Comparison of ENCODE assay signal across 31 cellular contexts in the genomic region with DNA sequence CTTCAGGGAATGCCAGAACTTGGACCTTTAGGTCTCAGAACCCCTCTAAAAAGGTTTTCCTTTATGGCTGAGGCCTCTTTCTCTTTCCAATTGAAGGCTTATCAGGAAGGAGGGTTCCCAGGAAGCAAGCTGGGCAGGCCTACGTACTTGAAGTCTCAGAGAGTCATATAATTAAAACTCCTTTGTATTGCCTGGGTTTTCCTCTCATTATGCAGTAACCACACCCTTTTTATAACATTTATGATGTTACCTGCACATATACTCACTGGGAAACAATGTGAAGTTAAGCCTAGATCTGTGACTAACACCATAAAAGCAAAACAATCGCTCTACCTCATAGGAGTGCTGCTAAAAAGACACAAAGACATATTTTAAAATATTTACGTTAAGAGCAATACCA. TPM values are rescaled to one million over a fixed set of nuclear protein-coding genes. Genes with fewer than 3 reads are reported as not detected.
A peak's percentile ranks its signal among the peaks of the same experiment; 100 is the strongest.
DNase-seq lines count a peak whose midpoint lies in the region; ATAC-seq, FAIRE-seq and TF ChIP-seq lines count a peak whose summit lies in the region.
"Had no signal": no experiment of that assay in that cellular context is flagged by ENCODE, and none has a peak within 500 bp of the region (broad histone marks: within the 10 kb centered on the region; RNA-seq: fewer than 3 reads in every experiment).

No MANE protein-coding gene starts in this region.

- H3K27me3 Mint-ChIP-seq in MCF 10A (ENCODE audit: insufficient read depth, unreplicated experiment): no peaks in the 10 kb centered on the region
- peaks cover 5% of the 10 kb centered on the region for H3K27me3 Mint-ChIP-seq in activated T-cell treated with anti-CD3 and anti-CD28 coated beads, Interleukin-2, amount 50 U/mL, for 24 hours
- H3K27me3 Mint-ChIP-seq: progenitor cell of endocrine pancreas, type B pancreatic cell had no signal

- no peaks in the 10 kb centered on the region for H3K27me3 ChIP-seq in breast epithelium
- no peaks in the 10 kb centered on the region for H3K27me3 ChIP-seq in bronchial epithelial cell (ENCODE audit: control insufficient read depth, insufficient read depth, low read length)
- H3K27me3 ChIP-seq in left ventricle myocardium inferior (ENCODE audit: low read depth): no peaks in the 10 kb centered on the region
- H3K27me3 ChIP-seq: Peyer's patch had no signal

- no peak for TF ChIP-seq CTCF in MCF 10A (IDR thresholded peaks at IDR 0.05; ENCODE audit: unreplicated experiment)
- no peak for TF ChIP-seq CTCF in breast epithelium (IDR thresholded peaks at IDR 0.05)
- no peak for TF ChIP-seq CTCF in bronchial epithelial cell (IDR thresholded peaks at IDR 0.05; ENCODE audit: insufficient read depth, low read length, severe bottlenecking)
- TF ChIP-seq CTCF in left ventricle myocardium inferior (IDR thresholded peaks at IDR 0.05; ENCODE audit: borderline replicate concordance): no peak

- peak; percentile 23 for DNase-seq in MCF 10A (ENCODE audit: unreplicated experiment)
- no peak for DNase-seq in breast epithelium (ENCODE audit: low spot score in 2 of 2)
- peak; percentile 82 for DNase-seq in bronchial epithelial cell (ENCODE audit: low read depth)
- DNase-seq in left colon: peak; percentile 37 to 62
- DNase-seq in left ventricle myocardium inferior: no peak
- DNase-seq in NCI-H1092 (lab: John Stamatoyannopoulos, UW): no peak
- no peak for DNase-seq in activated T-cell treated with anti-CD3 and anti-CD28 coated beads, Interleukin-2, amount 50 U/mL, for 24 hours
- DNase-seq: activated CD4-positive, alpha-beta T cell treated with anti-CD3 and anti-CD28 coated beads for 4 hours; activated CD8-positive, alpha-beta T cell treated with anti-CD3 and anti-CD28 coated beads, Interleukin-2, amount 10 ng/mL, durations not matched to agents 7 days and 5 days; activated naive CD4-positive, alpha-beta T cell treated with anti-CD3 and anti-CD28 coated beads, Interleukin-2, amount 50 U/mL, for 16 hours; DMS79 treated with DMSO at 0.1 percent for 48 hours; effector CD4-positive, alpha-beta T cell; GF-D8; left ventricle myocardium superior; naive B cell; NCI-H1048; NCI-H1694 treated with DMSO at 0.1 percent for 48 hours; NCI-H524 treated with DMSO at 0.1 percent for 48 hours; Peyer's patch; SIG-M5; stimulated activated CD4-positive, alpha-beta T cell treated with anti-CD3 and anti-CD28 coated beads, Interleukin-4, amount 100 ng/mL, for 24 hours; T-helper 9 cell had no signal

- ATAC-seq in left colon (peak; percentile 98), HG03521 (IDR thresholded peaks at IDR 0.05; ENCODE audit: unreplicated experiment) (no peak)
- ATAC-seq: activated CD8-positive, alpha-beta T cell treated with anti-CD3 and anti-CD28 coated beads, Interleukin-2, amount 10 ng/mL, durations not matched to agents 7 days and 5 days; activated T-helper 17 cell treated with anti-CD3 and anti-CD28 coated beads, Interleukin-2, amount 50 U/mL, for 72 hours; GM23338; left ventricle myocardium superior; sciatic nerve had no signal

- CTCF ChIA-PET in MCF 10A (lab: Yijun Ruan, JAX): interaction anchor here (0.6 to 1.6 kb wide), 4 partner anchors 9 to 280 kb away, joined by 3 to 4 read pairs (median 4); no protein-coding TSS in a partner anchor

- no peaks in the 10 kb centered on the region for H3K36me3 Mint-ChIP-seq in MCF 10A (ENCODE audit: insufficient read depth, unreplicated experiment)
- H3K36me3 Mint-ChIP-seq in activated T-cell treated with anti-CD3 and anti-CD28 coated beads, Interleukin-2, amount 50 U/mL, for 24 hours (ENCODE audit: low read depth): no peaks in the 10 kb centered on the region
- H3K36me3 Mint-ChIP-seq: CD14-positive monocyte, type B pancreatic cell had no signal

- no peaks in the 10 kb centered on the region for H3K9me3 ChIP-seq in breast epithelium
- H3K9me3 ChIP-seq in left ventricle myocardium inferior (replicated peaks): no peaks in the 10 kb centered on the region
- H3K9me3 ChIP-seq: Peyer's patch had no signal

- intact Hi-C loops in MCF 10A (cut with micrococcal nuclease) (no loop called here), breast epithelium (cut with DNase I; ENCODE audit: low total_unique reads) (no loop called here), left colon (cut with DNase I, micrococcal nuclease) (no loop called here), left ventricle myocardium inferior (cut with micrococcal nuclease) (no loop called here)

- BruUV-seq in MCF 10A (replicated peaks; lab: Mats Ljungman, UMichigan): no TSS peak

- H3K4me1 Mint-ChIP-seq in MCF 10A (ENCODE audit: insufficient read depth, unreplicated experiment): peaks cover 13% of the 10 kb centered on the region
- H3K4me1 Mint-ChIP-seq in activated T-cell treated with anti-CD3 and anti-CD28 coated beads, Interleukin-2, amount 50 U/mL, for 24 hours (ENCODE audit: low read depth): no peaks in the 10 kb centered on the region
- H3K4me1 Mint-ChIP-seq: activated T-helper 17 cell treated with anti-CD3 and anti-CD28 coated beads, Interleukin-2, amount 50 U/mL, for 72 hours; CD14-positive monocyte; naive B cell had no signal

- peak overlapping the region; percentile 87 for H3K27ac Mint-ChIP-seq in MCF 10A (ENCODE audit: low read depth, unreplicated experiment)
- H3K27ac Mint-ChIP-seq in activated T-cell treated with anti-CD3 and anti-CD28 coated beads, Interleukin-2, amount 50 U/mL, for 24 hours: no peak overlapping the region
- H3K27ac Mint-ChIP-seq: activated CD8-positive, alpha-beta T cell treated with anti-CD3 and anti-CD28 coated beads, Interleukin-2, amount 10 ng/mL, durations not matched to agents 7 days and 5 days; activated T-helper 17 cell treated with anti-CD3 and anti-CD28 coated beads, Interleukin-2, amount 50 U/mL, for 72 hours; CD14-positive monocyte; GM23338; naive B cell; progenitor cell of endocrine pancreas; type B pancreatic cell had no signal

- H3K4me3 ChIP-seq in breast epithelium: no peak overlapping the region
- H3K4me3 ChIP-seq in bronchial epithelial cell (ENCODE audit: low read depth, low read length): no peak overlapping the region
- no peak overlapping the region for H3K4me3 ChIP-seq in left ventricle myocardium inferior
- H3K4me3 ChIP-seq: GM23338, Peyer's patch had no signal

- H3K27ac ChIP-seq in breast epithelium (no peak overlapping the region), left ventricle myocardium inferior (replicated peaks) (no peak overlapping the region)
- H3K27ac ChIP-seq: VCaP had no signal

- no peak for TF ChIP-seq POLR2A in breast epithelium (IDR thresholded peaks at IDR 0.05)

- H3K36me3 ChIP-seq in breast epithelium (no peaks in the 10 kb centered on the region), bronchial epithelial cell (ENCODE audit: control insufficient read depth, insufficient read depth, low read length) (no peaks in the 10 kb centered on the region), left ventricle myocardium inferior (no peaks in the 10 kb centered on the region)
- H3K36me3 ChIP-seq: Peyer's patch had no signal

- POLR2A ChIA-PET in MCF 10A (lab: Yijun Ruan, JAX): interaction anchor here (1.0 kb wide), 1 partner anchor 27 kb away, joined by 7 read pairs; the partner anchor contains the start of genes EIF2A and SERP1

- H3K4me3 Mint-ChIP-seq in MCF 10A (ENCODE audit: unreplicated experiment): no peak overlapping the region
- no peak overlapping the region for H3K4me3 Mint-ChIP-seq in activated T-cell treated with anti-CD3 and anti-CD28 coated beads, Interleukin-2, amount 50 U/mL, for 24 hours
- H3K4me3 Mint-ChIP-seq: activated CD8-positive, alpha-beta T cell treated with anti-CD3 and anti-CD28 coated beads, Interleukin-2, amount 10 ng/mL, durations not matched to agents 7 days and 5 days; activated T-helper 17 cell treated with anti-CD3 and anti-CD28 coated beads, Interleukin-2, amount 50 U/mL, for 72 hours; CD14-positive monocyte; GM23338; naive B cell; type B pancreatic cell had no signal

- FAIRE-seq in bronchial epithelial cell (lab: Jason Lieb, UNC): no peak
- FAIRE-seq: A204.1 had no signal

- H3K4me1 ChIP-seq in breast epithelium (no peaks in the 10 kb centered on the region), left ventricle myocardium inferior (peaks cover 8% of the 10 kb centered on the region)
- H3K4me1 ChIP-seq: Peyer's patch had no signal

- no peaks in the 10 kb centered on the region for H3K9me3 Mint-ChIP-seq in MCF 10A (ENCODE audit: unreplicated experiment)
- peaks cover 12% of the 10 kb centered on the region for H3K9me3 Mint-ChIP-seq in activated T-cell treated with anti-CD3 and anti-CD28 coated beads, Interleukin-2, amount 50 U/mL, for 24 hours
- H3K9me3 Mint-ChIP-seq: type B pancreatic cell had no signal

RNA-seq across cellular contexts. Expression of gene SERP1, which starts 27.3 kb away (rescaled TPM):
- 227 and 308 TPM in 2 replicates for total RNA-seq in MCF 10A (2022)
- total RNA-seq in breast epithelium: 100 to 1,000 TPM; 231 to 327 (median 273) TPM
- total RNA-seq in bronchial epithelial cell: 222 and 255 TPM in 2 replicates
- total RNA-seq in left colon: 100 to 1,000 TPM in 1 of 2 donors, 10 to 100 TPM in 1; 85.0 to 104 TPM
- total RNA-seq in left ventricle myocardium inferior: 20.4 TPM

RNA-seq across cellular contexts. Expression of gene EIF2A, which starts 27.6 kb away (rescaled TPM):
- 112 and 117 TPM in 2 replicates for total RNA-seq in MCF 10A (2022)
- 100 to 1,000 TPM; 204 to 247 (median 239) TPM for total RNA-seq in breast epithelium
- 88.8 and 222 TPM in 2 replicates for total RNA-seq in bronchial epithelial cell
- total RNA-seq in left colon: 10 to 100 TPM; 56.7 to 72.2 TPM
- total RNA-seq in left ventricle myocardium inferior: 71.6 TPM

Comparison
In these comparisons a context has a peak if more than half of its experiments do, and no peak if none do; other contexts are left out.
1. DNase-seq: peak in MCF 10A (single experiment), bronchial epithelial cell (single experiment) and left colon (2 of 2); none in breast epithelium (0 of 2), left ventricle myocardium inferior (single experiment), NCI-H1092 (single experiment) and activated T-cell treated with anti-CD3 and anti-CD28 coated beads, Interleukin-2, amount 50 U/mL, for 24 hours (single experiment).